18 cellular contexts compared by ENCODE assay signal in the genomic region with DNA sequence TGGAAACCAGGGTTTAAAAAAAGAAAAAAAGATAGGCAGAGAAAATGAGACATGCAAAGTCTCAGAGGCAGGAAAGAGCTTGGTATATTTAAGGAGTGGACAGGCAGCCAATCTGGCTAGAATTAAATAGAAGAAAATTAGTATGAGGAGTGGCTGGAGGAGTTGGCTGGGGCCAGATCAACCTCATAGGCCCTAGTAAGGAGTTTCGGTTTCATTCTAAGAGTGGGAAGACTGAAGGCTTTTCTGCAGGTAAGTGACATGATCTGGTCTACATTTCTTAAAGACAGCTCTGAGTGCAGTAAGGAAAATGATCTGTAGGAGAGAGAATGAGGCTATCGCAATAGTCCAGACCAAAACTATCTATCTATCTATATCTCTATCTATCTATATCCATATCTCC. TPM values are rescaled to one million over a fixed set of nuclear protein-coding genes. Genes with fewer than 3 reads are reported as not detected.
A peak's percentile ranks its signal among the peaks of the same experiment; 100 is the strongest.
DNase-seq lines count a peak whose midpoint lies in the region; ATAC-seq and FAIRE-seq lines count a peak whose summit lies in the region.
"Had no signal": no experiment of that assay in that cellular context is flagged by ENCODE, and none has a peak within 500 bp of the region (broad histone marks: within the 10 kb centered on the region; RNA-seq: fewer than 3 reads in every experiment).

No MANE protein-coding gene starts in this region.

- no peak overlapping the region for H3K4me3 Mint-ChIP-seq in activated naive CD8-positive, alpha-beta T cell treated with anti-CD3 and anti-CD28 coated beads, Interleukin-2, amount 10 ng/mL, durations not matched to agents 7 days and 5 days
- H3K4me3 Mint-ChIP-seq in activated naive CD8-positive, alpha-beta T cell treated with anti-CD3 and anti-CD28 coated beads, Interleukin-2, amount 50 U/mL, for 24 hours: no peak overlapping the region
- H3K4me3 Mint-ChIP-seq: dendritic cell treated with granulocyte-macrophage colony-stimulating factor and Interleukin-4, amounts not matched to agents 40 ng/mL and 50 ng/mL, for 4 days had no signal

- H3K4me1 ChIP-seq in Karpas-422 (ENCODE audit: low read length): peaks cover 20% of the 10 kb centered on the region
- H3K4me1 ChIP-seq: ascending aorta had no signal

- no peaks in the 10 kb centered on the region for H3K36me3 Mint-ChIP-seq in activated naive CD8-positive, alpha-beta T cell treated with anti-CD3 and anti-CD28 coated beads, Interleukin-2, amount 10 ng/mL, durations not matched to agents 7 days and 5 days
- no peaks in the 10 kb centered on the region for H3K36me3 Mint-ChIP-seq in activated naive CD8-positive, alpha-beta T cell treated with anti-CD3 and anti-CD28 coated beads, Interleukin-2, amount 50 U/mL, for 24 hours (ENCODE audit: low read depth)

- no peaks in the 10 kb centered on the region for H3K9me3 Mint-ChIP-seq in activated naive CD8-positive, alpha-beta T cell treated with anti-CD3 and anti-CD28 coated beads, Interleukin-2, amount 10 ng/mL, durations not matched to agents 7 days and 5 days
- no peaks in the 10 kb centered on the region for H3K9me3 Mint-ChIP-seq in activated naive CD8-positive, alpha-beta T cell treated with anti-CD3 and anti-CD28 coated beads, Interleukin-2, amount 50 U/mL, for 24 hours
- H3K9me3 Mint-ChIP-seq: dendritic cell treated with granulocyte-macrophage colony-stimulating factor and Interleukin-4, amounts not matched to agents 40 ng/mL and 50 ng/mL, for 4 days had no signal

- H2AFZ ChIP-seq in Karpas-422 (ENCODE audit: low read length): no peak overlapping the region

- H3K9me2 ChIP-seq in Karpas-422 (replicated peaks; ENCODE audit: insufficient read depth, low read length): no peaks in the 10 kb centered on the region

- no peaks in the 10 kb centered on the region for H3K9me3 ChIP-seq in Karpas-422 (ENCODE audit: low read length)
- H3K9me3 ChIP-seq: ascending aorta, esophagus squamous epithelium had no signal

- H3K36me3 ChIP-seq in Karpas-422 (ENCODE audit: insufficient read depth, low read length): no peaks in the 10 kb centered on the region
- H3K36me3 ChIP-seq: ascending aorta had no signal

- peaks cover 35% of the 10 kb centered on the region for H3K4me1 Mint-ChIP-seq in activated naive CD8-positive, alpha-beta T cell treated with anti-CD3 and anti-CD28 coated beads, Interleukin-2, amount 10 ng/mL, durations not matched to agents 7 days and 5 days
- H3K4me1 Mint-ChIP-seq in activated naive CD8-positive, alpha-beta T cell treated with anti-CD3 and anti-CD28 coated beads, Interleukin-2, amount 50 U/mL, for 24 hours: peaks cover 51% of the 10 kb centered on the region

- H3K27ac Mint-ChIP-seq in activated naive CD8-positive, alpha-beta T cell treated with anti-CD3 and anti-CD28 coated beads, Interleukin-2, amount 10 ng/mL, durations not matched to agents 7 days and 5 days: peak overlapping the region; percentile 0
- H3K27ac Mint-ChIP-seq in activated naive CD8-positive, alpha-beta T cell treated with anti-CD3 and anti-CD28 coated beads, Interleukin-2, amount 50 U/mL, for 24 hours: no peak overlapping the region
- H3K27ac Mint-ChIP-seq: dendritic cell treated with granulocyte-macrophage colony-stimulating factor and Interleukin-4, amounts not matched to agents 40 ng/mL and 50 ng/mL, for 4 days had no signal

- H3K27me3 Mint-ChIP-seq in activated naive CD8-positive, alpha-beta T cell treated with anti-CD3 and anti-CD28 coated beads, Interleukin-2, amount 10 ng/mL, durations not matched to agents 7 days and 5 days: peaks cover 8% of the 10 kb centered on the region
- no peaks in the 10 kb centered on the region for H3K27me3 Mint-ChIP-seq in activated naive CD8-positive, alpha-beta T cell treated with anti-CD3 and anti-CD28 coated beads, Interleukin-2, amount 50 U/mL, for 24 hours
- H3K27me3 Mint-ChIP-seq: dendritic cell treated with granulocyte-macrophage colony-stimulating factor and Interleukin-4, amounts not matched to agents 40 ng/mL and 50 ng/mL, for 4 days had no signal

- no peaks in the 10 kb centered on the region for H3K27me3 ChIP-seq in Karpas-422 (ENCODE audit: low read length)
- H3K27me3 ChIP-seq: ascending aorta, esophagus squamous epithelium had no signal

- peak overlapping the region; percentile 25 for H3K4me2 ChIP-seq in Karpas-422 (ENCODE audit: low read depth, low read length, poor library complexity, severe bottlenecking)

- DNase-seq in activated naive CD8-positive, alpha-beta T cell treated with anti-CD3 and anti-CD28 coated beads, Interleukin-2, amount 10 ng/mL, durations not matched to agents 7 days and 5 days: no peak
- no peak for DNase-seq in activated naive CD8-positive, alpha-beta T cell treated with anti-CD3 and anti-CD28 coated beads, Interleukin-2, amount 50 U/mL, for 24 hours
- DNase-seq in Karpas-422: no peak
- DNase-seq in HTR-8/SVneo (ENCODE audit: insufficient read length, low spot score): no peak
- no peak for DNase-seq in NCI-H2227 (lab: John Stamatoyannopoulos, UW; ENCODE audit: unreplicated experiment)
- no peak for DNase-seq in activated CD4-positive, CD25-positive, alpha-beta regulatory T cell (lab: John Stamatoyannopoulos, UW)
- DNase-seq: activated CD4-positive, alpha-beta T cell treated with anti-CD3 and anti-CD28 coated beads for 48 hours; activated effector memory CD4-positive, alpha-beta T cell treated with Interleukin-2 at 50 U/mL for 16 hours; Calu3; esophagus squamous epithelium; NCI-H1417; NCI-H446 treated with DMSO at 0.1 percent for 48 hours had no signal

- no peak overlapping the region for H3K9ac ChIP-seq in Karpas-422 (ENCODE audit: low read length)

- no peaks in the 10 kb centered on the region for H3K79me2 ChIP-seq in Karpas-422 (ENCODE audit: low read length)

- no peak for FAIRE-seq in HTR-8/SVneo (lab: Jason Lieb, UNC)

- H3K27ac ChIP-seq in Karpas-422 (ENCODE audit: low read length): no peak overlapping the region
- H3K27ac ChIP-seq: ascending aorta, esophagus squamous epithelium had no signal

- H3K4me3 ChIP-seq in Karpas-422 (ENCODE audit: low read length): no peak overlapping the region
- H3K4me3 ChIP-seq: ascending aorta, esophagus squamous epithelium had no signal

- no peaks in the 10 kb centered on the region; the same call in 1 of the 2 replicates for H4K20me1 ChIP-seq in Karpas-422 (ENCODE audit: insufficient read depth, low read depth, low read length)

- ATAC-seq in activated naive CD8-positive, alpha-beta T cell treated with anti-CD3 and anti-CD28 coated beads, Interleukin-2, amount 10 ng/mL, durations not matched to agents 7 days and 5 days (ENCODE audit: low read depth): no peak
- no peak for ATAC-seq in activated naive CD8-positive, alpha-beta T cell treated with anti-CD3 and anti-CD28 coated beads, Interleukin-2, amount 50 U/mL, for 24 hours
- ATAC-seq in HG02610 (IDR thresholded peaks at IDR 0.05; ENCODE audit: unreplicated experiment): peak; percentile 67
- no peak for ATAC-seq in HG02970 (IDR thresholded peaks at IDR 0.05; ENCODE audit: low FRiP score, unreplicated experiment)
- ATAC-seq: HCT116 had no signal

- POLR2A ChIA-PET in activated naive CD8-positive, alpha-beta T cell treated with anti-CD3 and anti-CD28 coated beads, Interleukin-2, amount 10 ng/mL, durations not matched to agents 7 days and 5 days (lab: Charles Lee): interaction anchor here (1.0 kb wide), 1 partner anchor 34 kb away, joined by 3 read pairs; no protein-coding TSS in a partner anchor

RNA-seq across cellular contexts. Expression of a gene that starts 27.5 kb away (rescaled TPM):
- 1 to 10 TPM; 5.3 to 6.3 TPM for total RNA-seq in activated naive CD8-positive, alpha-beta T cell treated with anti-CD3 and anti-CD28 coated beads, Interleukin-2, amount 10 ng/mL, durations not matched to agents 7 days and 5 days
- total RNA-seq in Karpas-422 (2014; rRNA removed; shearing (Covaris generic); ENCODE audit: low replicate concordance): 37.0 and 39.9 TPM in 2 replicates
- total RNA-seq: A673 had no signal
